ENCODE assay signal across 1 cellular context in genomic region chr17:64129765-64130558, GRCh38.
TF ChIP-seq lines count a peak whose summit lies in the region.

Gene ERN1 (minus strand): TSS chr17:64130144. CDS start chr17:64130029, 115 bp downstream.

TF ChIP-seq in K562, 482 proteins besides CTCF, POLR2A, EP300 and RAD21 (continued from another document and continues in another):
- TF ChIP-seq ZBTB12 (CRISPR knock-in tag; IDR thresholded peaks at IDR 0.05) (no peak), TRIM25 (IDR thresholded peaks at IDR 0.05; ENCODE audit: borderline replicate concordance) (no peak), ZNF143 (CRISPR knock-in tag; IDR thresholded peaks at IDR 0.05) (no peak), NCOA6 (IDR thresholded peaks at IDR 0.05) (peak; percentile 81), EWSR1 (IDR thresholded peaks at IDR 0.05; ENCODE audit: borderline replicate concordance, low read depth, partially characterized antibody) (no peak), TEAD1 (CRISPR knock-in tag; IDR thresholded peaks at IDR 0.05) (peak in 1 of 2 experiments; percentile 76; a peak in 2 of 4 replicates), FOXA3 (CRISPR knock-in tag; conservative IDR thresholded peaks at IDR 0.05 in 1 of 2, IDR thresholded peaks at IDR 0.05 in 1 of 2) (peak in 1 of 2 experiments; percentile 28; a peak in 1 of 4 replicates), EZH2 (IDR thresholded peaks at IDR 0.05; ENCODE audit: borderline replicate concordance, low read depth, low read length) (no peak), ZBTB7A (IDR thresholded peaks at IDR 0.05; ENCODE audit: borderline replicate concordance, control insufficient read depth, low read depth, low read length) (peak; percentile 71; the same call in 1 of the 2 replicates), IFI16 (CRISPR knock-in tag; IDR thresholded peaks at IDR 0.05) (no peak), GABPB1 (CRISPR knock-in tag; IDR thresholded peaks at IDR 0.05) (peak; percentile 80), C11orf30 (IDR thresholded peaks at IDR 0.05; ENCODE audit: low read depth) (no peak), ZBTB2 (IDR thresholded peaks at IDR 0.05) (no peak), ZNF184 (CRISPR knock-in tag; IDR thresholded peaks at IDR 0.05) (no peak), KLF13 (tag; IDR thresholded peaks at IDR 0.05; ENCODE audit: borderline replicate concordance, low read depth) (0 out of 2 replicates have a peak, but pooled peaks have one; percentile 26), CTCFL (IDR thresholded peaks at IDR 0.05; ENCODE audit: borderline replicate concordance, insufficient read depth, low read depth, low read length, poor library complexity, severe bottlenecking) (no peak), SMAD1 (IDR thresholded peaks at IDR 0.05; ENCODE audit: low read depth, low read length, partially characterized antibody) (peak; percentile 44), ZNF197 (CRISPR knock-in tag; IDR thresholded peaks at IDR 0.05; ENCODE audit: low read depth) (no peak), USF1 (CRISPR knock-in tag; IDR thresholded peaks at IDR 0.05) (no peak), ZNF655 (CRISPR knock-in tag; IDR thresholded peaks at IDR 0.05) (no peak), ARID3A (IDR thresholded peaks at IDR 0.05; ENCODE audit: borderline replicate concordance, low read depth, low read length) (no peak), ZSCAN29 (IDR thresholded peaks at IDR 0.05) (no peak), HMGXB4 (CRISPR knock-in tag; IDR thresholded peaks at IDR 0.05) (peak; percentile 39; the same call in 1 of the 2 replicates), MLX (CRISPR knock-in tag; conservative IDR thresholded peaks at IDR 0.05) (no peak), ZFP36 (IDR thresholded peaks at IDR 0.05; ENCODE audit: low read depth, low read length, partially characterized antibody) (no peak), ZNF511 (CRISPR knock-in tag; IDR thresholded peaks at IDR 0.05) (peak; percentile 28; the same call in 1 of the 2 replicates), E2F1 (CRISPR knock-in tag; IDR thresholded peaks at IDR 0.05) (no peak)
